1 cellular context compared by ENCODE assay signal in the genomic region with DNA sequence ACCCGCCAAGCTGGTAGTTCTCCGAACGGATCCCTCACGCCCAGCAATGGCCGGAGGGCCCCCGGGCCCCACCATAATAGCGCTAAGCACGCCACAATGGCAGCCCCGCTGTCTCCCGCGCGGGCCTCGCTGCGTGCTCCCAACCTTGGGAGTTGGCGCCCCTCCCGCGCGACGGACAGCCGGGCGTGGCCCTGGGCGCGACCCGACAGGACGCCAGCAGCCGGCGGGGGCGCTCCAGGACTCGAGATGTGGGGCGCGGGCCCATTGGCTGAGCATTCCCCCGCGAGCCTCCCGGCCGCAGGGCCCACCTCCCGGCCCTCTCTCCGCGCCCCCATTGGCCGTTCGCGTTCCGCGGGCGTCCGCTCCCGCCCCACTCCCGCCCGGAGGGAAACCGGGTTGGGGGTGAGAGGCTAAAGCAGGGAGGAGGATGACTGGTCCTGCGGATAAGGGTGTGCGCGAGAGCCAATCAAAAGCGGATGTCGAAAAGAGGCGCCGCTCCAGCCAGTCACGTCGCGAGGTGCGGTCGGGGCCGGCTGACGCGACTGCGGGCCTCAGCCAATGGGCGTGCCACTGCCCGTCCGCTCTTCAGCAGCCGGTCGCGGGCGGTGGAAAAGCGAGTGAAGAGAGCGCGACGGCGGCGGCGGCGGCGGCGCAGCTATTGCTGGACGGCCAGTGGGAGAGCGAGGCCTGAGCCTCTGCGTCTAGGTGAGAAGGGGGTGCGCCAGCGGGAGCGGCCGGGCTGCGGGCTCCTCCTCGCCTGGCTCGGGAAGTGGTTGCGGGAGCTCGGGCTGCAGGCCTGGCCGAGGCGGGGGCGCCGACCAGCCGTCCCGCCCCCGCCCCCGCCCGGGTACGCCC.
A peak's percentile ranks its signal among the peaks of the same experiment; 100 is the strongest.
TF ChIP-seq lines count a peak whose summit lies in the region.

A gene with protein sequence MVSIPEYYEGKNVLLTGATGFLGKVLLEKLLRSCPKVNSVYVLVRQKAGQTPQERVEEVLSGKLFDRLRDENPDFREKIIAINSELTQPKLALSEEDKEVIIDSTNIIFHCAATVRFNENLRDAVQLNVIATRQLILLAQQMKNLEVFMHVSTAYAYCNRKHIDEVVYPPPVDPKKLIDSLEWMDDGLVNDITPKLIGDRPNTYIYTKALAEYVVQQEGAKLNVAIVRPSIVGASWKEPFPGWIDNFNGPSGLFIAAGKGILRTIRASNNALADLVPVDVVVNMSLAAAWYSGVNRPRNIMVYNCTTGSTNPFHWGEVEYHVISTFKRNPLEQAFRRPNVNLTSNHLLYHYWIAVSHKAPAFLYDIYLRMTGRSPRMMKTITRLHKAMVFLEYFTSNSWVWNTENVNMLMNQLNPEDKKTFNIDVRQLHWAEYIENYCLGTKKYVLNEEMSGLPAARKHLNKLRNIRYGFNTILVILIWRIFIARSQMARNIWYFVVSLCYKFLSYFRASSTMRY (plus strand): TSS at position 567 of the 855 bp plus-strand sequence. CDS start 26,098 bp downstream, outside the sequence.

TF ChIP-seq in K562, 482 proteins besides CTCF, POLR2A, EP300 and RAD21 (continued from another document and continues in another):
- TF ChIP-seq, protein P1, sequence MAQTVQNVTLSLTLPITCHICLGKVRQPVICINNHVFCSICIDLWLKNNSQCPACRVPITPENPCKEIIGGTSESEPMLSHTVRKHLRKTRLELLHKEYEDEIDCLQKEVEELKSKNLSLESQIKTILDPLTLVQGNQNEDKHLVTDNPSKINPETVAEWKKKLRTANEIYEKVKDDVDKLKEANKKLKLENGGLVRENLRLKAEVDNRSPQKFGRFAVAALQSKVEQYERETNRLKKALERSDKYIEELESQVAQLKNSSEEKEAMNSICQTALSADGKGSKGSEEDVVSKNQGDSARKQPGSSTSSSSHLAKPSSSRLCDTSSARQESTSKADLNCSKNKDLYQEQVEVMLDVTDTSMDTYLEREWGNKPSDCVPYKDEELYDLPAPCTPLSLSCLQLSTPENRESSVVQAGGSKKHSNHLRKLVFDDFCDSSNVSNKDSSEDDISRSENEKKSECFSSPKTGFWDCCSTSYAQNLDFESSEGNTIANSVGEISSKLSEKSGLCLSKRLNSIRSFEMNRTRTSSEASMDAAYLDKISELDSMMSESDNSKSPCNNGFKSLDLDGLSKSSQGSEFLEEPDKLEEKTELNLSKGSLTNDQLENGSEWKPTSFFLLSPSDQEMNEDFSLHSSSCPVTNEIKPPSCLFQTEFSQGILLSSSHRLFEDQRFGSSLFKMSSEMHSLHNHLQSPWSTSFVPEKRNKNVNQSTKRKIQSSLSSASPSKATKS (CRISPR knock-in tag; IDR thresholded peaks at IDR 0.05) = no peak
- TF ChIP-seq MAFF (IDR thresholded peaks at IDR 0.05; ENCODE audit: low read length) = no peak
- TF ChIP-seq, protein P2, sequence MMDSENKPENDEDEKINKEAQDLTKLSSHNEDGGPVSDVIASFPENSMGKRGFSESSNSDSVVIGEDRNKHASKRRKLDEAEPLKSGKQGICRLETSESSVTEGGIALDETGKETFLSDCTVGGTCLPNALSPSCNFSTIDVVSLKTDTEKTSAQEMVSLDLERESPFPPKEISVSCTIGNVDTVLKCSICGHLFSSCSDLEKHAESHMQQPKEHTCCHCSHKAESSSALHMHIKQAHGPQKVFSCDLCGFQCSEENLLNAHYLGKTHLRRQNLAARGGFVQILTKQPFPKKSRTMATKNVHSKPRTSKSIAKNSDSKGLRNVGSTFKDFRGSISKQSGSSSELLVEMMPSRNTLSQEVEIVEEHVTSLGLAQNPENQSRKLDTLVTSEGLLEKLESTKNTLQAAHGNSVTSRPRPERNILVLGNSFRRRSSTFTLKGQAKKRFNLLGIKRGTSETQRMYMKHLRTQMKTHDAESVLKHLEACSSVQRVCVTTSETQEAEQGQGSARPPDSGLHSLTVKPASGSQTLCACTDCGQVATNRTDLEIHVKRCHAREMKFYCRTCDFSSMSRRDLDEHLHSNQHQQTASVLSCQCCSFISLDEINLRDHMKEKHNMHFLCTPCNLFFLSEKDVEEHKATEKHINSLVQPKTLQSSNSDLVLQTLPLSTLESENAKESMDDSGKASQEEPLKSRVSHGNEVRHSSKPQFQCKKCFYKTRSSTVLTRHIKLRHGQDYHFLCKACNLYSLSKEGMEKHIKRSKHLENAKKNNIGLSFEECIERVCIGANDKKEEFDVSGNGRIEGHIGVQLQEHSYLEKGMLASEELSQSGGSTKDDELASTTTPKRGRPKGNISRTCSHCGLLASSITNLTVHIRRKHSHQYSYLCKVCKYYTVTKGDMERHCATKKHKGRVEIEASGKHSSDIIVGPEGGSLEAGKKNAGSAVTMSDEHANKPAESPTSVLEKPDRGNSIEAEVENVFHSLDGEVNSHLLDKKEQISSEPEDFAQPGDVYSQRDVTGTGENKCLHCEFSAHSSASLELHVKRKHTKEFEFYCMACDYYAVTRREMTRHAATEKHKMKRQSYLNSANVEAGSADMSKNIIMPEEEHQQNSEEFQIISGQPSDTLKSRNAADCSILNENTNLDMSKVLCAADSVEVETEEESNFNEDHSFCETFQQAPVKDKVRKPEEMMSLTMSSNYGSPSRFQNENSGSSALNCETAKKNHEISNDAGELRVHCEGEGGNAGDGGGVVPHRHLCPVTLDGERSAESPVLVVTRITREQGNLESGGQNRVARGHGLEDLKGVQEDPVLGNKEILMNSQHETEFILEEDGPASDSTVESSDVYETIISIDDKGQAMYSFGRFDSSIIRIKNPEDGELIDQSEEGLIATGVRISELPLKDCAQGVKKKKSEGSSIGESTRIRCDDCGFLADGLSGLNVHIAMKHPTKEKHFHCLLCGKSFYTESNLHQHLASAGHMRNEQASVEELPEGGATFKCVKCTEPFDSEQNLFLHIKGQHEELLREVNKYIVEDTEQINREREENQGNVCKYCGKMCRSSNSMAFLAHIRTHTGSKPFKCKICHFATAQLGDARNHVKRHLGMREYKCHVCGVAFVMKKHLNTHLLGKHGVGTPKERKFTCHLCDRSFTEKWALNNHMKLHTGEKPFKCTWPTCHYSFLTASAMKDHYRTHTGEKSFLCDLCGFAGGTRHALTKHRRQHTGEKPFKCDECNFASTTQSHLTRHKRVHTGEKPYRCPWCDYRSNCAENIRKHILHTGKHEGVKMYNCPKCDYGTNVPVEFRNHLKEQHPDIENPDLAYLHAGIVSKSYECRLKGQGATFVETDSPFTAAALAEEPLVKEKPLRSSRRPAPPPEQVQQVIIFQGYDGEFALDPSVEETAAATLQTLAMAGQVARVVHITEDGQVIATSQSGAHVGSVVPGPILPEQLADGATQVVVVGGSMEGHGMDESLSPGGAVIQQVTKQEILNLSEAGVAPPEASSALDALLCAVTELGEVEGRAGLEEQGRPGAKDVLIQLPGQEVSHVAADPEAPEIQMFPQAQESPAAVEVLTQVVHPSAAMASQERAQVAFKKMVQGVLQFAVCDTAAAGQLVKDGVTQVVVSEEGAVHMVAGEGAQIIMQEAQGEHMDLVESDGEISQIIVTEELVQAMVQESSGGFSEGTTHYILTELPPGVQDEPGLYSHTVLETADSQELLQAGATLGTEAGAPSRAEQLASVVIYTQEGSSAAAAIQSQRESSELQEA (IDR thresholded peaks at IDR 0.05; ENCODE audit: low read depth) = no peak
- TF ChIP-seq GATAD2B (IDR thresholded peaks at IDR 0.05; ENCODE audit: borderline replicate concordance) = 0 out of 2 replicates have a peak, but pooled peaks have one; percentile 32
- TF ChIP-seq ZNF507 (tag; conservative IDR thresholded peaks at IDR 0.05) = no peak
- no peak for TF ChIP-seq MYNN (IDR thresholded peaks at IDR 0.05)
- no peak for TF ChIP-seq MYNN (CRISPR knock-in tag; IDR thresholded peaks at IDR 0.05)
- no peak for TF ChIP-seq HOXB6 (CRISPR knock-in tag; IDR thresholded peaks at IDR 0.05; ENCODE audit: borderline replicate concordance)
- TF ChIP-seq, protein P3, sequence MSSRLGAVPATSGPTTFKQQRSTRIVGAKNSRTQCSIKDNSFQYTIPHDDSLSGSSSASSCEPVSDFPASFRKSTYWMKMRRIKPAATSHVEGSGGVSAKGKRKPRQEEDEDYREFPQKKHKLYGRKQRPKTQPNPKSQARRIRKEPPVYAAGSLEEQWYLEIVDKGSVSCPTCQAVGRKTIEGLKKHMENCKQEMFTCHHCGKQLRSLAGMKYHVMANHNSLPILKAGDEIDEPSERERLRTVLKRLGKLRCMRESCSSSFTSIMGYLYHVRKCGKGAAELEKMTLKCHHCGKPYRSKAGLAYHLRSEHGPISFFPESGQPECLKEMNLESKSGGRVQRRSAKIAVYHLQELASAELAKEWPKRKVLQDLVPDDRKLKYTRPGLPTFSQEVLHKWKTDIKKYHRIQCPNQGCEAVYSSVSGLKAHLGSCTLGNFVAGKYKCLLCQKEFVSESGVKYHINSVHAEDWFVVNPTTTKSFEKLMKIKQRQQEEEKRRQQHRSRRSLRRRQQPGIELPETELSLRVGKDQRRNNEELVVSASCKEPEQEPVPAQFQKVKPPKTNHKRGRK (tag; IDR thresholded peaks at IDR 0.05) = no peak
- peak; percentile 78 for TF ChIP-seq CHD2 (IDR thresholded peaks at IDR 0.05; ENCODE audit: low read depth, low read length)
- TF ChIP-seq POLR2AphosphoS2 (IDR thresholded peaks at IDR 0.05; ENCODE audit: low read length) = no peak
- TF ChIP-seq HNRNPL (IDR thresholded peaks at IDR 0.05; ENCODE audit: low read depth, low read length) = no peak; the same call in 1 of the 2 replicates
- TF ChIP-seq, protein P4, sequence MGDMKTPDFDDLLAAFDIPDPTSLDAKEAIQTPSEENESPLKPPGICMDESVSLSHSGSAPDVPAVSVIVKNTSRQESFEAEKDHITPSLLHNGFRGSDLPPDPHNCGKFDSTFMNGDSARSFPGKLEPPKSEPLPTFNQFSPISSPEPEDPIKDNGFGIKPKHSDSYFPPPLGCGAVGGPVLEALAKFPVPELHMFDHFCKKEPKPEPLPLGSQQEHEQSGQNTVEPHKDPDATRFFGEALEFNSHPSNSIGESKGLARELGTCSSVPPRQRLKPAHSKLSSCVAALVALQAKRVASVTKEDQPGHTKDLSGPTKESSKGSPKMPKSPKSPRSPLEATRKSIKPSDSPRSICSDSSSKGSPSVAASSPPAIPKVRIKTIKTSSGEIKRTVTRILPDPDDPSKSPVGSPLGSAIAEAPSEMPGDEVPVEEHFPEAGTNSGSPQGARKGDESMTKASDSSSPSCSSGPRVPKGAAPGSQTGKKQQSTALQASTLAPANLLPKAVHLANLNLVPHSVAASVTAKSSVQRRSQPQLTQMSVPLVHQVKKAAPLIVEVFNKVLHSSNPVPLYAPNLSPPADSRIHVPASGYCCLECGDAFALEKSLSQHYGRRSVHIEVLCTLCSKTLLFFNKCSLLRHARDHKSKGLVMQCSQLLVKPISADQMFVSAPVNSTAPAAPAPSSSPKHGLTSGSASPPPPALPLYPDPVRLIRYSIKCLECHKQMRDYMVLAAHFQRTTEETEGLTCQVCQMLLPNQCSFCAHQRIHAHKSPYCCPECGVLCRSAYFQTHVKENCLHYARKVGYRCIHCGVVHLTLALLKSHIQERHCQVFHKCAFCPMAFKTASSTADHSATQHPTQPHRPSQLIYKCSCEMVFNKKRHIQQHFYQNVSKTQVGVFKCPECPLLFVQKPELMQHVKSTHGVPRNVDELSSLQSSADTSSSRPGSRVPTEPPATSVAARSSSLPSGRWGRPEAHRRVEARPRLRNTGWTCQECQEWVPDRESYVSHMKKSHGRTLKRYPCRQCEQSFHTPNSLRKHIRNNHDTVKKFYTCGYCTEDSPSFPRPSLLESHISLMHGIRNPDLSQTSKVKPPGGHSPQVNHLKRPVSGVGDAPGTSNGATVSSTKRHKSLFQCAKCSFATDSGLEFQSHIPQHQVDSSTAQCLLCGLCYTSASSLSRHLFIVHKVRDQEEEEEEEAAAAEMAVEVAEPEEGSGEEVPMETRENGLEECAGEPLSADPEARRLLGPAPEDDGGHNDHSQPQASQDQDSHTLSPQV (IDR thresholded peaks at IDR 0.05) = peak; percentile 72; the same call in 1 of the 2 replicates
- TF ChIP-seq CXXC5 (CRISPR knock-in tag; IDR thresholded peaks at IDR 0.05) = peak; percentile 95
- TF ChIP-seq, protein P5, sequence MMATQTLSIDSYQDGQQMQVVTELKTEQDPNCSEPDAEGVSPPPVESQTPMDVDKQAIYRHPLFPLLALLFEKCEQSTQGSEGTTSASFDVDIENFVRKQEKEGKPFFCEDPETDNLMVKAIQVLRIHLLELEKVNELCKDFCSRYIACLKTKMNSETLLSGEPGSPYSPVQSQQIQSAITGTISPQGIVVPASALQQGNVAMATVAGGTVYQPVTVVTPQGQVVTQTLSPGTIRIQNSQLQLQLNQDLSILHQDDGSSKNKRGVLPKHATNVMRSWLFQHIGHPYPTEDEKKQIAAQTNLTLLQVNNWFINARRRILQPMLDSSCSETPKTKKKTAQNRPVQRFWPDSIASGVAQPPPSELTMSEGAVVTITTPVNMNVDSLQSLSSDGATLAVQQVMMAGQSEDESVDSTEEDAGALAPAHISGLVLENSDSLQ (IDR thresholded peaks at IDR 0.05) = peak; percentile 84
- TF ChIP-seq PHB (CRISPR knock-in tag; IDR thresholded peaks at IDR 0.05) = no peak
- TF ChIP-seq MTA2 (IDR thresholded peaks at IDR 0.05; ENCODE audit: low read depth) = no peak
- TF ChIP-seq ZNF707 (CRISPR knock-in tag; conservative IDR thresholded peaks at IDR 0.05) = no peak
- TF ChIP-seq, protein P6, sequence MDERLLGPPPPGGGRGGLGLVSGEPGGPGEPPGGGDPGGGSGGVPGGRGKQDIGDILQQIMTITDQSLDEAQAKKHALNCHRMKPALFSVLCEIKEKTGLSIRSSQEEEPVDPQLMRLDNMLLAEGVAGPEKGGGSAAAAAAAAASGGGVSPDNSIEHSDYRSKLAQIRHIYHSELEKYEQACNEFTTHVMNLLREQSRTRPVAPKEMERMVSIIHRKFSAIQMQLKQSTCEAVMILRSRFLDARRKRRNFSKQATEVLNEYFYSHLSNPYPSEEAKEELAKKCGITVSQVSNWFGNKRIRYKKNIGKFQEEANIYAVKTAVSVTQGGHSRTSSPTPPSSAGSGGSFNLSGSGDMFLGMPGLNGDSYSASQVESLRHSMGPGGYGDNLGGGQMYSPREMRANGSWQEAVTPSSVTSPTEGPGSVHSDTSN (CRISPR knock-in tag; IDR thresholded peaks at IDR 0.05; ENCODE audit: low read depth) = no peak
- TF ChIP-seq, protein P6 (tag; conservative IDR thresholded peaks at IDR 0.05; ENCODE audit: low read depth) = no peak
- TF ChIP-seq ZNF644 (tag; IDR thresholded peaks at IDR 0.05; ENCODE audit: low read depth) = no peak
- TF ChIP-seq, protein P7, sequence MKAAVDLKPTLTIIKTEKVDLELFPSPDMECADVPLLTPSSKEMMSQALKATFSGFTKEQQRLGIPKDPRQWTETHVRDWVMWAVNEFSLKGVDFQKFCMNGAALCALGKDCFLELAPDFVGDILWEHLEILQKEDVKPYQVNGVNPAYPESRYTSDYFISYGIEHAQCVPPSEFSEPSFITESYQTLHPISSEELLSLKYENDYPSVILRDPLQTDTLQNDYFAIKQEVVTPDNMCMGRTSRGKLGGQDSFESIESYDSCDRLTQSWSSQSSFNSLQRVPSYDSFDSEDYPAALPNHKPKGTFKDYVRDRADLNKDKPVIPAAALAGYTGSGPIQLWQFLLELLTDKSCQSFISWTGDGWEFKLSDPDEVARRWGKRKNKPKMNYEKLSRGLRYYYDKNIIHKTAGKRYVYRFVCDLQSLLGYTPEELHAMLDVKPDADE (conservative IDR thresholded peaks at IDR 0.05; ENCODE audit: control insufficient read depth, low read depth, low read length) = 0 out of 2 replicates have a peak, but pooled peaks have one; percentile 39
- no peak for TF ChIP-seq POLR2H (tag; IDR thresholded peaks at IDR 0.05; ENCODE audit: low read depth)
- TF ChIP-seq CBX2 (IDR thresholded peaks at IDR 0.05; ENCODE audit: insufficient read depth, low read length, poor library complexity, severe bottlenecking) = no peak
